Comparison of ENCODE assay signal across 19 cellular contexts in the genomic region with DNA sequence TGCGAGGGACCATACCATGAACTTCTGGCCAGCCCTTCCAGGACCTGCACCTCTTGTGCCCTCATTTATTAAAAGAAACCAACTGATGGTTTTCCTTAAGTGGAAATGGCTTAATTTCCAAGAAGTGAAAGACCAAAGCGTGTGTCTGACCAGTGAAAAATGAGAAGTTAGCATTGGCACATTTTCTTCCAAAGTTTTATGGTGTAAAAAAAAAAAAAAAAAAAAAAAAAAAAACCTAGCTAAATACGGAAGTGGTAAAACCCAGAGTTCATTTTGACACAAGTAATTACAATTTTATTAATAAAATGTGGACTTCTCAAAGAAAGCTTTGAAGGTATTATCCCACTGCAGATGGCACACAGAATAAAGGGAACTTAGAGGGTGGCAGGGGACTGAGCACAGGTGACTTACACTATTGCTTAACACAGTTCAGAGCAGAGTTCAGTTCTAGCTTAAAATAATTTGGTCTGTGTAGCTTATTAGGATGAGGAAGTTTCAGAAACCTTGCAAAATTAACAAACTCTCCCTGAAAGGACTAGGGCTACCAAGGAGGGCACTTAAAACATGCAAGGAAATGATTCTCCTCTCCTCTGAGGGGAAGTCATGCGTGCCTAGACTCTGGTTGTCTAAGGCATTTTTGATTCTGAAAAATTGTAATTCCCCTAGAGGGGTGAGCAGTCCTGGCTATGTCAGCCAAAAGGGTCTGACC. TPM values are rescaled to one million over a fixed set of nuclear protein-coding genes. Genes with fewer than 3 reads are reported as not detected.
A peak's percentile ranks its signal among the peaks of the same experiment; 100 is the strongest.
DNase-seq lines count a peak whose midpoint lies in the region; ATAC-seq and TF ChIP-seq lines count a peak whose summit lies in the region.
"Had no signal": no experiment of that assay in that cellular context is flagged by ENCODE, and none has a peak within 500 bp of the region (broad histone marks: within the 10 kb centered on the region; RNA-seq: fewer than 3 reads in every experiment).

No MANE protein-coding gene starts in this region.

- no peak overlapping the region for H3K4me2 ChIP-seq in mesenchymal stem cell (ENCODE audit: low read length, poor library complexity, severe bottlenecking)
- H3K4me2 ChIP-seq: KMS-11 had no signal

- H3K27me3 Mint-ChIP-seq in type B pancreatic cell = no peaks in the 10 kb centered on the region
- no peaks in the 10 kb centered on the region for H3K27me3 Mint-ChIP-seq in T-helper 2 cell treated with Interferon-gamma antibody and Interleukin-4, amounts not matched to agents 5 μg/mL and 100 μg/mL, for 36 hours (ENCODE audit: low read depth)
- H3K27me3 Mint-ChIP-seq: activated naive CD8-positive, alpha-beta T cell treated with anti-CD3 and anti-CD28 coated beads for 36 hours; brain had no signal

- WGBS in right cardiac atrium = 82% methylated on average over 4 of the region's 4 CpGs
- 87% methylated on average over 2 of the region's 4 CpGs for WGBS in mesenchymal stem cell

- ATAC-seq in Right ventricle myocardium superior (ENCODE audit: poor library complexity) (peak; percentile 60), right cardiac atrium (peak; percentile 55 to 56)
- ATAC-seq: activated CD4-positive, CD25-positive, alpha-beta regulatory T cell treated with anti-CD3 and anti-CD28 coated beads, Interleukin-2, amount 50 U/mL, for 24 hours; gastrocnemius medialis; HCT116 had no signal

- H3K4me1 Mint-ChIP-seq in type B pancreatic cell (ENCODE audit: unreplicated experiment) = no peaks in the 10 kb centered on the region
- peaks cover 13% of the 10 kb centered on the region for H3K4me1 Mint-ChIP-seq in T-helper 2 cell treated with Interferon-gamma antibody and Interleukin-4, amounts not matched to agents 5 μg/mL and 100 μg/mL, for 36 hours (ENCODE audit: low read depth)
- H3K4me1 Mint-ChIP-seq: brain had no signal

- no peak overlapping the region for H2BK15ac ChIP-seq in mesenchymal stem cell (ENCODE audit: low read depth, poor library complexity, severe bottlenecking)

- no peak overlapping the region for H3K18ac ChIP-seq in mesenchymal stem cell (ENCODE audit: low read depth in 1 of 2, low read length in 2 of 2)

- DNase-seq in Right ventricle myocardium superior (no peak), cardiac septum (ENCODE audit: low spot score) (no peak), SIG-M5 treated with dmso at 0.1 percent for 504 hours (lab: John Stamatoyannopoulos, UW; ENCODE audit: unreplicated experiment) (peak; percentile 94), right cardiac atrium (no peak), type B pancreatic cell (ENCODE audit: extremely low spot score, unreplicated experiment) (no peak), superior temporal gyrus (ENCODE audit: extremely low spot score) (no peak), mesenchymal stem cell (no peak)
- DNase-seq in T-helper 2 cell treated with Interferon-gamma antibody and Interleukin-4, amounts not matched to agents 5 μg/mL and 100 μg/mL, for 36 hours (ENCODE audit: low spot score) = no peak
- DNase-seq: activated CD8-positive, alpha-beta memory T cell treated with anti-CD3 and anti-CD28 coated beads for 24 hours; activated naive CD8-positive, alpha-beta T cell treated with anti-CD3 and anti-CD28 coated beads for 36 hours; gastrocnemius medialis; NCI-H1436; posterior cingulate gyrus; RPMI8226 had no signal

- H3K4me3 Mint-ChIP-seq in type B pancreatic cell = no peak overlapping the region
- no peak overlapping the region for H3K4me3 Mint-ChIP-seq in T-helper 2 cell treated with Interferon-gamma antibody and Interleukin-4, amounts not matched to agents 5 μg/mL and 100 μg/mL, for 36 hours
- H3K4me3 Mint-ChIP-seq: activated naive CD8-positive, alpha-beta T cell treated with anti-CD3 and anti-CD28 coated beads for 36 hours; brain; T-helper 1 cell treated with Interleukin-12 subunit alpha and Interleukin-12 subunit beta and Interleukin-4 antibody, amounts not matched to agents 30 μg/mL and 1 μg/mL, for 36 hours had no signal

- H2BK12ac ChIP-seq in mesenchymal stem cell (ENCODE audit: low read length in 2 of 2) = no peak overlapping the region

- H3K9me3 ChIP-seq in right cardiac atrium (ENCODE audit: control insufficient read depth, low read length) (no peaks in the 10 kb centered on the region), mesenchymal stem cell (ENCODE audit: control insufficient read depth, low read length) (no peaks in the 10 kb centered on the region)
- H3K9me3 ChIP-seq: gastrocnemius medialis had no signal

- H2AK5ac ChIP-seq in mesenchymal stem cell (ENCODE audit: low read length, severe bottlenecking) = no peak overlapping the region

- H3K36me3 Mint-ChIP-seq in type B pancreatic cell = peaks cover 3% of the 10 kb centered on the region
- H3K36me3 Mint-ChIP-seq in T-helper 2 cell treated with Interferon-gamma antibody and Interleukin-4, amounts not matched to agents 5 μg/mL and 100 μg/mL, for 36 hours (ENCODE audit: low read depth) = peaks cover 18% of the 10 kb centered on the region

- no peak overlapping the region for H2BK120ac ChIP-seq in mesenchymal stem cell (ENCODE audit: low read depth, low read length)

- no peak for TF ChIP-seq CTCF in type B pancreatic cell (conservative IDR thresholded peaks at IDR 0.05)

- no peak overlapping the region for H3K4ac ChIP-seq in mesenchymal stem cell (ENCODE audit: low read depth in 1 of 2, low read length in 2 of 2)

- no peak overlapping the region for H4K8ac ChIP-seq in mesenchymal stem cell (ENCODE audit: low read length)

- H3K9me3 Mint-ChIP-seq in type B pancreatic cell = no peaks in the 10 kb centered on the region
- H3K9me3 Mint-ChIP-seq in T-helper 2 cell treated with Interferon-gamma antibody and Interleukin-4, amounts not matched to agents 5 μg/mL and 100 μg/mL, for 36 hours = no peaks in the 10 kb centered on the region
- H3K9me3 Mint-ChIP-seq: activated naive CD8-positive, alpha-beta T cell treated with anti-CD3 and anti-CD28 coated beads for 36 hours; brain; T-helper 1 cell treated with Interleukin-12 subunit alpha and Interleukin-12 subunit beta and Interleukin-4 antibody, amounts not matched to agents 30 μg/mL and 1 μg/mL, for 36 hours had no signal

- H3K27me3 ChIP-seq in right cardiac atrium (ENCODE audit: control insufficient read depth, insufficient read depth) = no peaks in the 10 kb centered on the region
- H3K27me3 ChIP-seq in mesenchymal stem cell (ENCODE audit: control insufficient read depth in 1 of 2, insufficient read depth in 1 of 2, low read length in 2 of 2) = no peaks in the 10 kb centered on the region
- H3K27me3 ChIP-seq: gastrocnemius medialis had no signal

- H2AFZ ChIP-seq in mesenchymal stem cell (ENCODE audit: low read depth, low read length) = no peak overlapping the region

- no peak overlapping the region for H3K9ac ChIP-seq in mesenchymal stem cell (ENCODE audit: low read length)
- H3K9ac ChIP-seq: KMS-11 had no signal

- intact Hi-C loops in Right ventricle myocardium superior (cut with DNase I) (no loop called here), cardiac septum (cut with DNase I) (no loop called here), right cardiac atrium (cut with DNase I) (no loop called here)

- no peak overlapping the region for H3K4me3 ChIP-seq in right cardiac atrium (ENCODE audit: low read length)
- no peak overlapping the region for H3K4me3 ChIP-seq in mesenchymal stem cell (ENCODE audit: insufficient read depth in 1 of 2, low read depth in 1 of 2, low read length in 2 of 2)
- H3K4me3 ChIP-seq: gastrocnemius medialis had no signal

- H3K4me1 ChIP-seq in right cardiac atrium (ENCODE audit: control insufficient read depth, insufficient read depth, low read length) (no peaks in the 10 kb centered on the region), mesenchymal stem cell (ENCODE audit: control insufficient read depth, insufficient read depth, low read depth, low read length) (no peaks in the 10 kb centered on the region)
- H3K4me1 ChIP-seq: gastrocnemius medialis had no signal

- H3K14ac ChIP-seq in mesenchymal stem cell (ENCODE audit: low read length in 2 of 2) = no peak overlapping the region

- H3K27ac Mint-ChIP-seq in type B pancreatic cell = peak overlapping the region; percentile 11
- H3K27ac Mint-ChIP-seq in T-helper 2 cell treated with Interferon-gamma antibody and Interleukin-4, amounts not matched to agents 5 μg/mL and 100 μg/mL, for 36 hours = no peak overlapping the region
- H3K27ac Mint-ChIP-seq: activated naive CD8-positive, alpha-beta T cell treated with anti-CD3 and anti-CD28 coated beads for 36 hours; brain; T-helper 1 cell treated with Interleukin-12 subunit alpha and Interleukin-12 subunit beta and Interleukin-4 antibody, amounts not matched to agents 30 μg/mL and 1 μg/mL, for 36 hours had no signal

- no peaks in the 10 kb centered on the region for H3K79me1 ChIP-seq in mesenchymal stem cell (replicated peaks; ENCODE audit: low read length, poor library complexity, severe bottlenecking)

- no peak overlapping the region for H4K91ac ChIP-seq in mesenchymal stem cell (ENCODE audit: low read length)

- peaks cover 27 to 46% of the 10 kb centered on the region in 2 experiments for H3K36me3 ChIP-seq in mesenchymal stem cell (ENCODE audit: control insufficient read depth in 1 of 2, insufficient read depth in 2 of 2, low read depth in 1 of 2, low read length in 2 of 2)

- no peak overlapping the region for H2BK5ac ChIP-seq in mesenchymal stem cell (ENCODE audit: low read depth, low read length, poor library complexity, severe bottlenecking)

- H3K27ac ChIP-seq in right cardiac atrium (ENCODE audit: low read length) (no peak overlapping the region), mesenchymal stem cell (ENCODE audit: low read length, poor library complexity, severe bottlenecking) (no peak overlapping the region)
- H3K27ac ChIP-seq: gastrocnemius medialis, KMS-11 had no signal

- no peak overlapping the region for H3K23ac ChIP-seq in mesenchymal stem cell (ENCODE audit: low read length in 2 of 2)

RNA-seq across cellular contexts. Expression of gene EPG5, which starts 42.2 kb away (rescaled TPM):
- total RNA-seq in Right ventricle myocardium superior (18.9 TPM), cardiac septum (16.7 TPM), right cardiac atrium (10 to 100 TPM; 19.5 to 22.0 (median 21.4) TPM), type B pancreatic cell (ENCODE audit: low replicate concordance) (20.1 and 27.9 TPM in 2 replicates)
- 8.2 TPM for polyA plus RNA-seq in right cardiac atrium
- 5.7 TPM for polyA plus RNA-seq in mesenchymal stem cell (2013, experiment 1 of 2)
- polyA plus RNA-seq in mesenchymal stem cell (2013, experiment 2 of 2) = 5.4 TPM
